In the genomic region with DNA sequence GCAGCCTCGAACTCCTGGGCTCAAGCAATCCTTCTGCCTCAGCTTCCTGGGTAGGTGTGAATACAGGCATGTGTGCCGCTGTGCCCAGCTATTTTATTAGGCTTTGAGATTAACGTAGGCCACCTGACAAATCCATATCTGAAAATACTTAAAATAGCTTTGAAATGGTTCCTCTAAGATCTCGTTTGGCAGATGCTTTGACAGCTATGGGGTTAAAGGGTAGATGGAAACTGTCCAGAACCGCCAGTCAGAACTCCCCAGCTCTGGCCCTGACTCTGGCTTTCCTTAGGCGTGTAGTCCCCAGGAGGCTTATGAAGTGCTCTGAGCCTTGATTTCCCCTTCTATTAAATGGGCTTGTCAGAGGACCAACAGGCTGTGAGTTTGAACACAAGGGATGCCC, we compare ENCODE assay signal across 23 cellular contexts.
"Had no signal": no experiment of that assay in that cellular context is flagged by ENCODE, and none has a peak within 500 bp of the region (broad histone marks: within the 10 kb centered on the region; RNA-seq: fewer than 3 reads in every experiment).

No MANE protein-coding gene starts in this region.

- H3K27me3 ChIP-seq: MG63 had no signal

- ATAC-seq: activated CD4-positive, alpha-beta T cell treated with anti-CD3 and anti-CD28 coated beads for 36 hours; activated CD8-positive, alpha-beta T cell treated with anti-CD3 and anti-CD28 coated beads for 36 hours had no signal

- H3K4me3 Mint-ChIP-seq: activated CD4-positive, alpha-beta T cell treated with anti-CD3 and anti-CD28 coated beads for 36 hours; activated CD8-positive, alpha-beta T cell treated with anti-CD3 and anti-CD28 coated beads for 36 hours; activated naive CD8-positive, alpha-beta T cell; activated T-cell treated with anti-CD3 and anti-CD28 coated beads, Interleukin-2, amount 50 U/mL, for 24 hours had no signal

- H2AFZ ChIP-seq: PC-9 had no signal

- H3K4me2 ChIP-seq: KMS-11, PC-9 had no signal

- H3K27ac ChIP-seq: KMS-11, PC-9, VCaP had no signal

- H3K27me3 Mint-ChIP-seq: activated CD4-positive, alpha-beta T cell treated with anti-CD3 and anti-CD28 coated beads for 36 hours; activated naive CD8-positive, alpha-beta T cell; activated T-cell treated with anti-CD3 and anti-CD28 coated beads, Interleukin-2, amount 50 U/mL, for 24 hours had no signal

- H3K4me3 ChIP-seq: MG63, PC-9 had no signal

- H3K27ac Mint-ChIP-seq: activated CD4-positive, alpha-beta T cell treated with anti-CD3 and anti-CD28 coated beads for 36 hours; activated CD8-positive, alpha-beta T cell treated with anti-CD3 and anti-CD28 coated beads for 36 hours; activated naive CD8-positive, alpha-beta T cell; activated T-cell treated with anti-CD3 and anti-CD28 coated beads, Interleukin-2, amount 50 U/mL, for 24 hours had no signal

- H3K9me3 ChIP-seq: MG63 had no signal

- DNase-seq: activated CD4-positive, alpha-beta T cell treated with anti-CD3 and anti-CD28 coated beads for 36 hours; activated CD4-positive, alpha-beta T cell treated with anti-CD3 and anti-CD28 coated beads, Interleukin-2, amount 50 U/mL, for 1 hour; activated CD8-positive, alpha-beta memory T cell treated with anti-CD3 and anti-CD28 coated beads, Interleukin-2, amount 50 U/mL, for 48 hours; activated CD8-positive, alpha-beta T cell treated with anti-CD3 and anti-CD28 coated beads for 36 hours; activated effector memory CD4-positive, alpha-beta T cell treated with anti-CD3 and anti-CD28 coated beads, Interleukin-2, amount 50 U/mL, for 16 hours; activated naive CD4-positive, alpha-beta T cell treated with Interleukin-2 at 50 U/mL for 16 hours; activated T-cell treated with anti-CD3 and anti-CD28 coated beads, Interleukin-2, amount 50 U/mL, for 24 hours; MG63; MV-4-11; NCI-H1105; NCI-H1436; NCI-H1694 treated with DMSO at 0.1 percent for 48 hours; NCI-H2029 treated with DMSO at 0.1 percent for 48 hours; NCI-H345; NCI-H510A; NCI-H69; NK-92 treated with Interleukin-12 subunit alpha and Interleukin-12 subunit beta, amount 100 ng/mL, for 24 hours; PC-9; SIG-M5; T-helper 1 cell had no signal

- H3K36me3 ChIP-seq: MG63 had no signal

- H3K9ac ChIP-seq: KMS-11 had no signal
